In genomic region chr18:32213693-32214092, GRCh38 we compare ENCODE assay signal across 24 cellular contexts. TPM values are rescaled to one million over a fixed set of nuclear protein-coding genes. Genes with fewer than 3 reads are reported as not detected.
"Had no signal": no experiment of that assay in that cellular context is flagged by ENCODE, and none has a peak within 500 bp of the region (broad histone marks: within the 10 kb centered on the region; RNA-seq: fewer than 3 reads in every experiment).

No MANE protein-coding gene starts in this region.

- ATAC-seq: activated T-cell treated with anti-CD3 and anti-CD28 coated beads, Interleukin-2, amount 50 U/mL, for 72 hours; esophagus mucosa; heart right ventricle; right cardiac atrium; stimulated activated naive CD8-positive, alpha-beta T cell treated with anti-CD3 and anti-CD28 coated beads, Interleukin-15, amount 100 ng/mL, for 72 hours had no signal

- DNase-seq: activated CD4-positive, alpha-beta T cell treated with anti-CD3 and anti-CD28 coated beads for 1 hour; activated CD4-positive, alpha-beta T cell treated with anti-CD3 and anti-CD28 coated beads, Interleukin-2, amount 50 U/mL, for 4 hours; activated effector memory CD4-positive, alpha-beta T cell treated with anti-CD3 and anti-CD28 coated beads, Interleukin-2, amount 50 U/mL, for 16 hours; activated T-cell treated with anti-CD3 and anti-CD28 coated beads, Interleukin-2, amount 50 U/mL, for 72 hours; cortex of kidney; heart right ventricle; nephron progenitor cell; nucleus accumbens; posterior cingulate gyrus; right cardiac atrium; stimulated activated CD4-positive, alpha-beta T cell treated with anti-CD3 and anti-CD28 coated beads, Interleukin-4, amount 100 ng/mL, for 1 hour; stimulated activated naive CD8-positive, alpha-beta T cell treated with anti-CD3 and anti-CD28 coated beads, Interleukin-15, amount 100 ng/mL, for 72 hours; T-helper 2 cell; transverse colon; WERI-Rb-1 had no signal

- H3K27ac Mint-ChIP-seq: activated naive CD4-positive, alpha-beta T cell treated with anti-CD3 and anti-CD28 coated beads, Interleukin-2, amount 50 U/mL, for 24 hours; activated T-cell treated with anti-CD3 and anti-CD28 coated beads, Interleukin-2, amount 50 U/mL, for 72 hours; mesothelial cell of epicardium; nephron progenitor cell; stimulated activated naive CD8-positive, alpha-beta T cell treated with anti-CD3 and anti-CD28 coated beads, Interleukin-15, amount 100 ng/mL, for 72 hours had no signal

- H3K27ac ChIP-seq: breast epithelium, heart right ventricle, suprapubic skin, transverse colon, WERI-Rb-1 had no signal

- H3K9me3 ChIP-seq: breast epithelium, heart right ventricle, suprapubic skin, transverse colon had no signal

- H3K4me3 Mint-ChIP-seq: activated naive CD4-positive, alpha-beta T cell treated with anti-CD3 and anti-CD28 coated beads, Interleukin-2, amount 50 U/mL, for 24 hours; activated T-cell treated with anti-CD3 and anti-CD28 coated beads, Interleukin-2, amount 50 U/mL, for 72 hours; mesothelial cell of epicardium; nephron progenitor cell; stimulated activated naive CD8-positive, alpha-beta T cell treated with anti-CD3 and anti-CD28 coated beads, Interleukin-15, amount 100 ng/mL, for 72 hours had no signal

- H3K4me3 ChIP-seq: breast epithelium, heart right ventricle, smooth muscle cell, suprapubic skin, transverse colon had no signal

- H3K36me3 ChIP-seq: breast epithelium, heart right ventricle, suprapubic skin, transverse colon, WERI-Rb-1 had no signal

- H3K27me3 Mint-ChIP-seq: activated naive CD4-positive, alpha-beta T cell treated with anti-CD3 and anti-CD28 coated beads, Interleukin-2, amount 50 U/mL, for 24 hours; stimulated activated naive CD8-positive, alpha-beta T cell treated with anti-CD3 and anti-CD28 coated beads, Interleukin-15, amount 100 ng/mL, for 72 hours had no signal

- H3K9me3 Mint-ChIP-seq: activated naive CD4-positive, alpha-beta T cell treated with anti-CD3 and anti-CD28 coated beads, Interleukin-2, amount 50 U/mL, for 24 hours; activated T-cell treated with anti-CD3 and anti-CD28 coated beads, Interleukin-2, amount 50 U/mL, for 72 hours; mesothelial cell of epicardium; nephron progenitor cell; stimulated activated naive CD8-positive, alpha-beta T cell treated with anti-CD3 and anti-CD28 coated beads, Interleukin-15, amount 100 ng/mL, for 72 hours had no signal

- FAIRE-seq: astrocyte had no signal

- H3K4me1 ChIP-seq: breast epithelium, suprapubic skin had no signal

- H3K36me3 Mint-ChIP-seq: activated naive CD4-positive, alpha-beta T cell treated with anti-CD3 and anti-CD28 coated beads, Interleukin-2, amount 50 U/mL, for 24 hours; mesothelial cell of epicardium had no signal

- H3K4me1 Mint-ChIP-seq: activated naive CD4-positive, alpha-beta T cell treated with anti-CD3 and anti-CD28 coated beads, Interleukin-2, amount 50 U/mL, for 24 hours; mesothelial cell of epicardium; nephron progenitor cell; stimulated activated naive CD8-positive, alpha-beta T cell treated with anti-CD3 and anti-CD28 coated beads, Interleukin-15, amount 100 ng/mL, for 72 hours had no signal

- H3K27me3 ChIP-seq: breast epithelium, heart right ventricle, suprapubic skin, transverse colon had no signal

RNA-seq across cellular contexts. Expression of gene MEP1B, which starts 23.9 kb away (rescaled TPM):
- total RNA-seq: activated CD8-positive, alpha-beta memory T cell treated with anti-CD3 and anti-CD28 coated beads for 36 hours; activated T-cell treated with anti-CD3 and anti-CD28 coated beads, Interleukin-2, amount 50 U/mL, for 72 hours; astrocyte; esophagus mucosa; lung microvascular endothelial cell; mesothelial cell of epicardium; right cardiac atrium; smooth muscle cell; suprapubic skin had no signal
- polyA plus RNA-seq: heart right ventricle, right cardiac atrium, smooth muscle cell had no signal
